1 cellular context compared by ENCODE assay signal in genomic region chr7:116499168-116500070, GRCh38.
TF ChIP-seq lines count a peak whose summit lies in the region.

CAV2 (plus strand) TSS chr7:116499738; CDS start chr7:116499782, 44 bp downstream.

TF ChIP-seq in HEK293, 187 proteins besides CTCF, POLR2A, EP300 and RAD21 (continued from another document and continues in another):
- no peak for TF ChIP-seq AEBP2 (tag by site-specific recombination; IDR thresholded peaks at IDR 0.05; ENCODE audit: borderline replicate concordance)
- no peak for TF ChIP-seq ZNF169 (tag by site-specific recombination; IDR thresholded peaks at IDR 0.05)
- no peak for TF ChIP-seq ZNF610 (tag by site-specific recombination; IDR thresholded peaks at IDR 0.05; ENCODE audit: borderline replicate concordance)
- TF ChIP-seq MYNN (tag by site-specific recombination; IDR thresholded peaks at IDR 0.05; ENCODE audit: borderline replicate concordance), result no peak
- peak; percentile 42 for TF ChIP-seq PATZ1 (tag by site-specific recombination; IDR thresholded peaks at IDR 0.05)
- TF ChIP-seq ZNF843 (tag by site-specific recombination; IDR thresholded peaks at IDR 0.05), result no peak
- no peak for TF ChIP-seq BCL11A (tag by site-specific recombination; IDR thresholded peaks at IDR 0.05; ENCODE audit: low read depth)
- no peak for TF ChIP-seq GFI1B (tag by site-specific recombination; IDR thresholded peaks at IDR 0.05)
- no peak for TF ChIP-seq PBX3 (CRISPR knock-in tag; IDR thresholded peaks at IDR 0.05)
- no peak for TF ChIP-seq ZNF335 (tag by site-specific recombination; conservative IDR thresholded peaks at IDR 0.05)
- TF ChIP-seq ZNF26 (tag by site-specific recombination; IDR thresholded peaks at IDR 0.05), result no peak
- TF ChIP-seq ZSCAN23 (tag by site-specific recombination; IDR thresholded peaks at IDR 0.05), result no peak
- TF ChIP-seq ZBTB17 (tag by site-specific recombination; IDR thresholded peaks at IDR 0.05), result no peak
- TF ChIP-seq ZNF677 (tag by site-specific recombination; IDR thresholded peaks at IDR 0.05), result no peak
- no peak for TF ChIP-seq ZSCAN16 (tag by site-specific recombination; IDR thresholded peaks at IDR 0.05)
- TF ChIP-seq OVOL3 (tag by site-specific recombination; IDR thresholded peaks at IDR 0.05), result no peak
- no peak for TF ChIP-seq ZNF426 (tag by site-specific recombination; IDR thresholded peaks at IDR 0.05)
- TF ChIP-seq SP2 (tag by site-specific recombination; IDR thresholded peaks at IDR 0.05), result peak; percentile 37
- no peak for TF ChIP-seq OSR2 (tag by site-specific recombination; IDR thresholded peaks at IDR 0.05)
- no peak for TF ChIP-seq ELK4 (IDR thresholded peaks at IDR 0.05; ENCODE audit: borderline replicate concordance, low read depth, low read length)
- TF ChIP-seq ZNF239 (tag by site-specific recombination; IDR thresholded peaks at IDR 0.05), result no peak
- peak; percentile 51; the same call in 1 of the 2 replicates for TF ChIP-seq KLF7 (tag by site-specific recombination; IDR thresholded peaks at IDR 0.05; ENCODE audit: borderline replicate concordance)
- TF ChIP-seq ZSCAN5A (tag by site-specific recombination; IDR thresholded peaks at IDR 0.05), result no peak; the same call in 1 of the 2 replicates
- TF ChIP-seq ZNF624 (tag by site-specific recombination; IDR thresholded peaks at IDR 0.05), result no peak
- no peak for TF ChIP-seq SCRT1 (tag by site-specific recombination; IDR thresholded peaks at IDR 0.05; ENCODE audit: borderline replicate concordance)
- TF ChIP-seq ZNF785 (tag by site-specific recombination; IDR thresholded peaks at IDR 0.05), result no peak
- no peak for TF ChIP-seq SETDB1 (IDR thresholded peaks at IDR 0.05; ENCODE audit: insufficient read length, low read length)
- TF ChIP-seq ZNF114 (tag by site-specific recombination; IDR thresholded peaks at IDR 0.05), result no peak
- TF ChIP-seq ZBTB26 (tag by site-specific recombination; optimal IDR thresholded peaks at IDR 0.05), result peak; percentile 74
- TF ChIP-seq ZNF416 (tag by site-specific recombination; IDR thresholded peaks at IDR 0.05), result no peak
- no peak for TF ChIP-seq ZNF362 (tag by site-specific recombination; IDR thresholded peaks at IDR 0.05)
- no peak for TF ChIP-seq MZF1 (tag by site-specific recombination; IDR thresholded peaks at IDR 0.05; ENCODE audit: borderline replicate concordance)
- peak; percentile 89 for TF ChIP-seq PRDM10 (tag by site-specific recombination; IDR thresholded peaks at IDR 0.05)
- 0 out of 2 replicates have a peak, but pooled peaks have one; percentile 31 for TF ChIP-seq ZNF24 (tag by site-specific recombination; IDR thresholded peaks at IDR 0.05)
- no peak for TF ChIP-seq ZNF354C (tag by site-specific recombination; IDR thresholded peaks at IDR 0.05; ENCODE audit: borderline replicate concordance, low read depth)
- TF ChIP-seq TRIM28 (IDR thresholded peaks at IDR 0.05; ENCODE audit: borderline replicate concordance, low read length), result no peak
- TF ChIP-seq ZNF701 (tag by site-specific recombination; IDR thresholded peaks at IDR 0.05), result no peak
- no peak for TF ChIP-seq ZNF521 (tag by site-specific recombination; IDR thresholded peaks at IDR 0.05)
- no peak for TF ChIP-seq PRDM4 (tag by site-specific recombination; IDR thresholded peaks at IDR 0.05)
- peak; percentile 51; the same call in 1 of the 2 replicates for TF ChIP-seq KLF1 (tag by site-specific recombination; IDR thresholded peaks at IDR 0.05)
- no peak for TF ChIP-seq ZNF146 (tag by site-specific recombination; IDR thresholded peaks at IDR 0.05)
- no peak for TF ChIP-seq REPIN1 (tag by site-specific recombination; IDR thresholded peaks at IDR 0.05; ENCODE audit: low read depth)
